ENCODE assay signal across 22 cellular contexts in the genomic region with DNA sequence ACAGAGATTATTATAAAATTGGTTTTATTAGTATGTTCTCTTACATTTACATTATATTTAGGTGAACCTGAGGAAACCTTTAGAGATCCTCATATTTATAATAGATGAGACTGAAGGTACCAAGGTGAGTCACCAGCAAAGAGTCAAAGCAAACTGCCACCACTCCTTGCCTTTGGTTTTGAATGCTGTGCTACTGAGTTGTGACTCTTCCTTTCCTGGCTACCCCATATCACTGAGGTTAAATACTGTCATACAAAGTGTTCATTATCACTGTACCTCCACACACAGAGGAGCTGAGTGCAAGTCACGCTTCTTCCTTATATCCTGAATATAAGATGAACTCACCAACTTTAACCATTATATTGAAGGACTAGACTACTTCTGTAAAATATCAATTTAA.
DNase-seq lines count a peak whose midpoint lies in the region; ATAC-seq lines count a peak whose summit lies in the region.
"Had no signal": no experiment of that assay in that cellular context is flagged by ENCODE, and none has a peak within 500 bp of the region (broad histone marks: within the 10 kb centered on the region; RNA-seq: fewer than 3 reads in every experiment).

No MANE protein-coding gene starts in this region.

- peak overlapping the region; percentile 76 to 83 for H3K27ac Mint-ChIP-seq in T-cell
- H3K27ac Mint-ChIP-seq in activated naive CD8-positive, alpha-beta T cell, result peak overlapping the region; percentile 89
- H3K27ac Mint-ChIP-seq: activated B cell treated with CpG ODN at 0.5 μM for 24 hours; CD14-positive monocyte; mesothelial cell of epicardium; stimulated activated memory B cell treated with anti-CD40 and anti-IgM and Interleukin-4, amounts not matched to agents 10 μg/mL and 1 μg/mL and 100 μg/mL, for 72 hours had no signal

- no peaks in the 10 kb centered on the region for H3K27me3 Mint-ChIP-seq in T-cell
- H3K27me3 Mint-ChIP-seq in activated naive CD8-positive, alpha-beta T cell, result no peaks in the 10 kb centered on the region
- H3K27me3 Mint-ChIP-seq: activated B cell treated with CpG ODN at 0.5 μM for 24 hours; stimulated activated memory B cell treated with anti-CD40 and anti-IgM and Interleukin-4, amounts not matched to agents 10 μg/mL and 1 μg/mL and 100 μg/mL, for 72 hours had no signal

- no peak overlapping the region for H3K4me3 Mint-ChIP-seq in T-cell
- no peak overlapping the region for H3K4me3 Mint-ChIP-seq in activated naive CD8-positive, alpha-beta T cell
- H3K4me3 Mint-ChIP-seq: activated B cell treated with CpG ODN at 0.5 μM for 24 hours; CD14-positive monocyte; mesothelial cell of epicardium; neural crest cell; stimulated activated memory B cell treated with anti-CD40 and anti-IgM and Interleukin-4, amounts not matched to agents 10 μg/mL and 1 μg/mL and 100 μg/mL, for 72 hours had no signal

- peaks cover 54% of the 10 kb centered on the region for H3K36me3 Mint-ChIP-seq in T-cell
- peaks cover 43% of the 10 kb centered on the region for H3K36me3 Mint-ChIP-seq in activated naive CD8-positive, alpha-beta T cell

- intact Hi-C loops in posterior vena cava (cut with DNase I), result no loop called here

- POLR2A ChIA-PET in T-cell (lab: Charles Lee), result interaction anchor here in 1 of 2 donors (0.6 kb wide), 1 partner anchor 20 kb away, joined by 4 read pairs; no protein-coding TSS in a partner anchor

- DNase-seq in activated CD8-positive, alpha-beta memory T cell treated with anti-CD3 and anti-CD28 coated beads, Interleukin-2, amount 50 U/mL, for 4 hours, result peak; percentile 25
- DNase-seq in activated CD8-positive, alpha-beta memory T cell treated with anti-CD3 and anti-CD28 coated beads, Interleukin-2, amount 50 U/mL, for 48 hours, result no peak
- DNase-seq in T-cell, result no peak
- peak in 2 of 3 donors; percentile 7 to 11 for DNase-seq in stimulated activated CD4-positive, alpha-beta T cell treated with anti-CD3 and anti-CD28 coated beads, TNF-alpha, amount 100 ng/mL, for 48 hours (ENCODE audit: low read depth in 3 of 3)
- no peak for DNase-seq in posterior vena cava (ENCODE audit: low spot score)
- DNase-seq in NCI-H226, result no peak
- no peak for DNase-seq in NCI-H2227 treated with DMSO at 0.1 percent for 48 hours (lab: John Stamatoyannopoulos, UW)
- DNase-seq: activated B cell treated with CpG ODN at 0.5 μM for 24 hours; DMS53; effector memory CD4-positive, alpha-beta T cell; esophagus squamous epithelium; NCI-H1417 treated with DMSO at 0.1 percent for 48 hours; NCI-H774; OCI-M1; SIG-M5; thyroid gland had no signal

- no peaks in the 10 kb centered on the region for H3K9me3 Mint-ChIP-seq in T-cell
- no peaks in the 10 kb centered on the region for H3K9me3 Mint-ChIP-seq in activated naive CD8-positive, alpha-beta T cell (ENCODE audit: low read depth)
- H3K9me3 Mint-ChIP-seq: activated B cell treated with CpG ODN at 0.5 μM for 24 hours; CD14-positive monocyte; neural crest cell; stimulated activated memory B cell treated with anti-CD40 and anti-IgM and Interleukin-4, amounts not matched to agents 10 μg/mL and 1 μg/mL and 100 μg/mL, for 72 hours had no signal

- peak in 3 of 4 experiments; percentile 34 to 70 (median 64) for ATAC-seq in T-cell (replicated peaks in 1 of 4)
- ATAC-seq: left lobe of liver; stimulated activated memory B cell treated with anti-CD40 and anti-IgM and Interleukin-4, amounts not matched to agents 10 μg/mL and 1 μg/mL and 100 μg/mL, for 72 hours had no signal

- peaks cover 40 to 44% (median 44%) of the 10 kb centered on the region in 3 donors for H3K4me1 Mint-ChIP-seq in T-cell
- H3K4me1 Mint-ChIP-seq in activated naive CD8-positive, alpha-beta T cell (ENCODE audit: low read depth), result peaks cover 45% of the 10 kb centered on the region
- H3K4me1 Mint-ChIP-seq: CD14-positive monocyte, neural crest cell had no signal

- CTCF ChIA-PET in T-cell (lab: Charles Lee), result interaction anchor here in 1 of 2 donors (0.7 kb wide), 1 partner anchor 111 kb away, joined by 3 read pairs; no protein-coding TSS in a partner anchor

Comparison
In these comparisons a context has a peak if more than half of its experiments do, and no peak if none do; other contexts are left out.
1. DNase-seq: peak in activated CD8-positive, alpha-beta memory T cell treated with anti-CD3 and anti-CD28 coated beads, Interleukin-2, amount 50 U/mL, for 4 hours (single experiment) and stimulated activated CD4-positive, alpha-beta T cell treated with anti-CD3 and anti-CD28 coated beads, TNF-alpha, amount 100 ng/mL, for 48 hours (2 of 3); none in activated CD8-positive, alpha-beta memory T cell treated with anti-CD3 and anti-CD28 coated beads, Interleukin-2, amount 50 U/mL, for 48 hours (single experiment), T-cell (0 of 34), posterior vena cava (single experiment), NCI-H226 (single experiment) and NCI-H2227 treated with DMSO at 0.1 percent for 48 hours (single experiment).